29 cellular contexts compared by ENCODE assay signal in genomic region chr7:30902466-30902865, GRCh38. TPM values are rescaled to one million over a fixed set of nuclear protein-coding genes. Genes with fewer than 3 reads are reported as not detected.
"Had no signal": no experiment of that assay in that cellular context is flagged by ENCODE, and none has a peak within 500 bp of the region (broad histone marks: within the 10 kb centered on the region; RNA-seq: fewer than 3 reads in every experiment).

No MANE protein-coding gene starts in this region.

- H3K27ac ChIP-seq: cardiac muscle cell, Peyer's patch, SJSA1 had no signal

- ATAC-seq: activated CD8-positive, alpha-beta T cell treated with anti-CD3 and anti-CD28 coated beads for 36 hours; activated T-cell treated with anti-CD3 and anti-CD28 coated beads, Interleukin-2, amount 50 U/mL, for 72 hours; activated T-helper 17 cell treated with anti-CD3 and anti-CD28 coated beads, Interleukin-2, amount 50 U/mL, for 72 hours; PC-3 had no signal

- H3K4me2 ChIP-seq: SK-N-SH had no signal

- H3K9ac ChIP-seq: SK-N-SH had no signal

- DNase-seq: activated CD4-positive, alpha-beta T cell treated with anti-CD3 and anti-CD28 coated beads, Interleukin-2, amount 10 ng/mL, durations not matched to agents 24 days and 14 days; activated CD4-positive, alpha-beta T cell treated with anti-CD3 and anti-CD28 coated beads, Interleukin-2, amount 50 U/mL, for 4 hours; activated CD8-positive, alpha-beta T cell treated with anti-CD3 and anti-CD28 coated beads for 36 hours; activated effector memory CD4-positive, alpha-beta T cell treated with anti-CD3 and anti-CD28 coated beads, Interleukin-2, amount 50 U/mL, for 16 hours; activated naive CD4-positive, alpha-beta T cell; activated naive CD4-positive, alpha-beta T cell treated with anti-CD3 and anti-CD28 coated beads, Interleukin-2, amount 50 U/mL, for 16 hours; activated naive CD8-positive, alpha-beta T cell treated with anti-CD3 and anti-CD28 coated beads for 36 hours; activated T-cell treated with anti-CD3 and anti-CD28 coated beads, Interleukin-2, amount 50 U/mL, for 1 hour; activated T-cell treated with anti-CD3 and anti-CD28 coated beads, Interleukin-2, amount 50 U/mL, for 72 hours; amniotic stem cell; Kasumi-1; MG63; NCI-H1048; NCI-H1436 treated with DMSO at 0.1 percent for 48 hours; NCI-H1694 treated with DMSO at 0.1 percent for 48 hours; NCI-H2029; NCI-H345; NCI-H524 treated with DMSO at 0.1 percent for 48 hours; NK-92 treated with Interleukin-12 subunit alpha and Interleukin-12 subunit beta, amount 100 ng/mL, for 24 hours; PC-3; Peyer's patch; RPMI8226; SHP77 treated with DMSO at 0.1 percent for 48 hours; SK-N-SH had no signal

- H3K4me3 ChIP-seq: ascending aorta, cardiac muscle cell, MG63, Peyer's patch, SJSA1 had no signal

- H3K36me3 ChIP-seq: ascending aorta, cardiac muscle cell, MG63, Peyer's patch, SJSA1 had no signal

- H3K9me3 ChIP-seq: ascending aorta, MG63, Peyer's patch, SJSA1, SK-N-SH had no signal

- FAIRE-seq: TTC549 had no signal

- H3K27me3 ChIP-seq: ascending aorta, cardiac muscle cell, MG63, Peyer's patch, SJSA1 had no signal

RNA-seq across cellular contexts. Expression of gene AQP1, which starts 9.2 kb away (rescaled TPM):
- total RNA-seq: activated CD4-positive, alpha-beta T cell treated with anti-CD3 and anti-CD28 coated beads, Interleukin-2, amount 10 ng/mL, durations not matched to agents 24 days and 14 days had no signal
